8 cellular contexts compared by ENCODE assay signal in genomic region chr5:10577371-10578291, GRCh38. TPM values are rescaled to one million over a fixed set of nuclear protein-coding genes. Genes with fewer than 3 reads are reported as not detected.
A peak's percentile ranks its signal among the peaks of the same experiment; 100 is the strongest.
DNase-seq lines count a peak whose midpoint lies in the region; ATAC-seq and TF ChIP-seq lines count a peak whose summit lies in the region.

No MANE protein-coding gene starts in this region.

- no peak for TF ChIP-seq POLR2A in adrenal gland (IDR thresholded peaks at IDR 0.05)

- H3K9me3 ChIP-seq in adrenal gland (replicated peaks in 1 of 3) (no peaks in the 10 kb centered on the region), psoas muscle (no peaks in the 10 kb centered on the region)

- H3K27me3 ChIP-seq in adrenal gland (no peaks in the 10 kb centered on the region), psoas muscle (ENCODE audit: insufficient read depth in 3 of 3, low read length in 2 of 3) (no peaks in the 10 kb centered on the region)

- WGBS in adrenal gland, 4 donors: 50 to 59% (median 53%) methylated on average over 16 to 18 of the region's 18 CpGs
- 34 to 35% (median 35%) methylated on average over 18 of the region's 18 CpGs for WGBS in psoas muscle, 3 donors

- TF ChIP-seq CTCF in adrenal gland (IDR thresholded peaks at IDR 0.05) (no peak), psoas muscle (IDR thresholded peaks at IDR 0.05) (no peak)

- H3K27me3 Mint-ChIP-seq in activated CD4-positive, alpha-beta memory T cell treated with anti-CD3 and anti-CD28 coated beads, Interleukin-2, amount 10 ng/mL, durations not matched to agents 7 days and 5 days: no peaks in the 10 kb centered on the region

- no peak overlapping the region for H3K4me3 Mint-ChIP-seq in activated CD4-positive, alpha-beta memory T cell treated with anti-CD3 and anti-CD28 coated beads, Interleukin-2, amount 10 ng/mL, durations not matched to agents 7 days and 5 days

- POLR2A ChIA-PET in activated CD4-positive, alpha-beta memory T cell treated with anti-CD3 and anti-CD28 coated beads, Interleukin-2, amount 10 ng/mL, durations not matched to agents 7 days and 5 days (lab: Charles Lee): interaction anchor here (1.3 kb wide), 1 partner anchor 10 kb away, joined by 3 read pairs; no protein-coding TSS in a partner anchor

- intact Hi-C loops in adrenal gland (cut with DNase I): no loop called here
- intact Hi-C loops in psoas muscle (cut with DNase I): no loop called here

- H3K4me1 ChIP-seq in adrenal gland (replicated peaks in 1 of 2) (no peaks in the 10 kb centered on the region), psoas muscle (peaks cover 18% of the 10 kb centered on the region)

- H3K36me3 ChIP-seq in adrenal gland (replicated peaks in 1 of 2) (no peaks in the 10 kb centered on the region), psoas muscle (ENCODE audit: insufficient read depth in 1 of 2, low read depth in 1 of 2) (no peaks in the 10 kb centered on the region)

- H3K27ac ChIP-seq in adrenal gland (peak overlapping the region in 1 of 5 donors; percentile 31), psoas muscle (peak overlapping the region; percentile 71)

- peaks cover 7% of the 10 kb centered on the region for H3K36me3 Mint-ChIP-seq in activated CD4-positive, alpha-beta memory T cell treated with anti-CD3 and anti-CD28 coated beads, Interleukin-2, amount 10 ng/mL, durations not matched to agents 7 days and 5 days (ENCODE audit: low read depth)

- CTCF ChIA-PET in activated CD4-positive, alpha-beta memory T cell treated with anti-CD3 and anti-CD28 coated beads, Interleukin-2, amount 10 ng/mL, durations not matched to agents 7 days and 5 days (lab: Charles Lee): interaction anchor here (1.0 to 2.7 kb wide), 2 partner anchors 50 to 125 kb away, joined by 4 to 9 read pairs; no protein-coding TSS in a partner anchor

- DNase-seq in adrenal gland: peak in 6 of 7 donors; percentile 25 to 78 (median 45)
- DNase-seq in psoas muscle: peak in 1 of 2 donors; percentile 24
- DNase-seq in NCI-H1417 (lab: John Stamatoyannopoulos, UW): no peak
- DNase-seq in activated CD4-positive, alpha-beta memory T cell treated with anti-CD3 and anti-CD28 coated beads, Interleukin-2, amount 10 ng/mL, durations not matched to agents 7 days and 5 days: no peak
- DNase-seq in NCI-H345 (lab: John Stamatoyannopoulos, UW): no peak
- DNase-seq in activated effector memory CD4-positive, alpha-beta T cell treated with Interleukin-2 at 50 U/mL for 16 hours: no peak

- peak; percentile 62 for ATAC-seq in GM18907 (IDR thresholded peaks at IDR 0.05; ENCODE audit: unreplicated experiment)
- ATAC-seq in HG02885 (IDR thresholded peaks at IDR 0.05; ENCODE audit: poor library complexity, unreplicated experiment): peak; percentile 52
- ATAC-seq in psoas muscle: peak; percentile 85 to 93 (median 86)

- no peaks in the 10 kb centered on the region for H3K9me3 Mint-ChIP-seq in activated CD4-positive, alpha-beta memory T cell treated with anti-CD3 and anti-CD28 coated beads, Interleukin-2, amount 10 ng/mL, durations not matched to agents 7 days and 5 days

- H3K4me3 ChIP-seq in adrenal gland (no peak overlapping the region), psoas muscle (no peak overlapping the region)

- peaks cover 43% of the 10 kb centered on the region for H3K4me1 Mint-ChIP-seq in activated CD4-positive, alpha-beta memory T cell treated with anti-CD3 and anti-CD28 coated beads, Interleukin-2, amount 10 ng/mL, durations not matched to agents 7 days and 5 days

- no peak overlapping the region for H3K27ac Mint-ChIP-seq in activated CD4-positive, alpha-beta memory T cell treated with anti-CD3 and anti-CD28 coated beads, Interleukin-2, amount 10 ng/mL, durations not matched to agents 7 days and 5 days

RNA-seq across cellular contexts. Expression of gene ANKRD33B, which starts 13.8 kb away (rescaled TPM):
- total RNA-seq in adrenal gland (under 1 TPM; 0.14 to 0.69 (median 0.25) TPM), psoas muscle (10 to 100 TPM in 1 of 4 donors, 1 to 10 TPM in 3; 2.1 to 32.7 (median 8.3) TPM)
- polyA plus RNA-seq in adrenal gland (under 1 TPM; 0.16 to 0.30 (median 0.22) TPM), psoas muscle (10 to 100 TPM in 1 of 3 donors, 1 to 10 TPM in 2; 1.4 to 14.1 (median 5.0) TPM)
- 1 to 10 TPM; 9.5 to 9.9 TPM for total RNA-seq in activated CD4-positive, alpha-beta memory T cell treated with anti-CD3 and anti-CD28 coated beads, Interleukin-2, amount 10 ng/mL, durations not matched to agents 7 days and 5 days

Comparison
In these comparisons a context has a peak if more than half of its experiments do, and no peak if none do; other contexts are left out.
1. DNase-seq: peak in adrenal gland (6 of 7); none in NCI-H1417 (0 of 3), activated CD4-positive, alpha-beta memory T cell treated with anti-CD3 and anti-CD28 coated beads, Interleukin-2, amount 10 ng/mL, durations not matched to agents 7 days and 5 days (single experiment), NCI-H345 (single experiment) and activated effector memory CD4-positive, alpha-beta T cell treated with Interleukin-2 at 50 U/mL for 16 hours (single experiment).
2. Peak in every context shown above with its lines, with median percentiles within 50 percentile points of each other: ATAC-seq.